1 cellular context compared by ENCODE assay signal in the genomic region with DNA sequence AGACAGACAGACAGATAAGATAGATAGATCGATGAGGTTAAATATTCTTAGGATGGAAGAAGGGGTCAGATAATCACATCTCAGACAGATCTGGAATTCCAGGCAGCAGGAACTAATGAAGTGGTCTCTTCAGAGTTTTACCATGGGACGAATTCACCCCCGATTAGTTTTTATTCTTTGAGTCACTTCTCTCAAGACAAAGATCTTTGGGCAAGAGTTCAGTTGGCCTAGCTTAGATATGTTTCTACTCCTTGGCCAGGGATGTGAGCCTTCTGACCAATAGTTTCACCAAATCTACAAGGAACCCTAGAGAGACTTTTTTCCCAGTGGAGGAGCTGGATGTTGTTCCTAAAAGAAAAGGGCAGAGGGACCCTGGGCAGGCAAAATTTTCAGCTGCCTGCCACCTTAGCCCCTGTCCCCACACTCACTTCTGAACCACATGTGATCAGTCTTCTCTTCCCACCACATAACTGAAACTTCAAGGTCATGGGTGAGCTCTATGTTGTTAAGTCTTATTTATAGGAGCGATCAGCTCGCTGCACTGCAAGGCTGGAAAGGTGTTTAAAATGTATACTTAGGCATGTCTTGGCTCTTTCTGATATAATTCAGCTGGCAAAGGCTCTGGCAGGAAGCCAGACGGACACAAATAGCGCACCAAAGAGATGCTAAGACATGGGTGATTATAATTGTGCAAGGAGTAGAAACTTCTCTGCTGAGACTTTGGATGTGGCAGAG.
TF ChIP-seq lines count a peak whose summit lies in the region.

No MANE protein-coding gene starts in this region.

TF ChIP-seq in GM12878, 131 proteins besides CTCF, POLR2A, EP300 and RAD21 (continued from another document):
- TF ChIP-seq ATF2 (IDR thresholded peaks at IDR 0.05; ENCODE audit: low read length) (0 out of 2 replicates have a peak, but pooled peaks have one; percentile 35), ZNF274 (IDR thresholded peaks at IDR 0.05; ENCODE audit: insufficient read depth, insufficient read length) (no peak), MXI1 (IDR thresholded peaks at IDR 0.05; ENCODE audit: low read depth, low read length) (peak; percentile 61), IRF3 (IDR thresholded peaks at IDR 0.05) (no peak), RAD51 (IDR thresholded peaks at IDR 0.05) (peak; percentile 49; the same call in 1 of the 2 replicates), PAX8 (IDR thresholded peaks at IDR 0.05) (no peak), TCF3 (IDR thresholded peaks at IDR 0.05; ENCODE audit: borderline replicate concordance, insufficient read depth, low read depth, low read length) (peak; percentile 31; the same call in 1 of the 2 replicates), EED (IDR thresholded peaks at IDR 0.05; ENCODE audit: low read depth) (peak; percentile 65), MTA2 (IDR thresholded peaks at IDR 0.05; ENCODE audit: low read depth) (0 out of 2 replicates have a peak, but pooled peaks have one; percentile 30), FOXM1 (IDR thresholded peaks at IDR 0.05; ENCODE audit: low read depth, low read length) (no peak), SKIL (IDR thresholded peaks at IDR 0.05; ENCODE audit: low read depth, poor library complexity, severe bottlenecking) (peak; percentile 18), IKZF2 (IDR thresholded peaks at IDR 0.05) (peak; percentile 38 to 51; a peak in 2 of 4 replicates), MEF2A (IDR thresholded peaks at IDR 0.05; ENCODE audit: insufficient read depth, low read depth, low read length) (peak; percentile 39; the same call in 1 of the 2 replicates), NR2F1 (conservative IDR thresholded peaks at IDR 0.05) (peak; percentile 89), RUNX3 (IDR thresholded peaks at IDR 0.05; ENCODE audit: low read length) (peak; percentile 80)
- TF ChIP-seq, protein P1, sequence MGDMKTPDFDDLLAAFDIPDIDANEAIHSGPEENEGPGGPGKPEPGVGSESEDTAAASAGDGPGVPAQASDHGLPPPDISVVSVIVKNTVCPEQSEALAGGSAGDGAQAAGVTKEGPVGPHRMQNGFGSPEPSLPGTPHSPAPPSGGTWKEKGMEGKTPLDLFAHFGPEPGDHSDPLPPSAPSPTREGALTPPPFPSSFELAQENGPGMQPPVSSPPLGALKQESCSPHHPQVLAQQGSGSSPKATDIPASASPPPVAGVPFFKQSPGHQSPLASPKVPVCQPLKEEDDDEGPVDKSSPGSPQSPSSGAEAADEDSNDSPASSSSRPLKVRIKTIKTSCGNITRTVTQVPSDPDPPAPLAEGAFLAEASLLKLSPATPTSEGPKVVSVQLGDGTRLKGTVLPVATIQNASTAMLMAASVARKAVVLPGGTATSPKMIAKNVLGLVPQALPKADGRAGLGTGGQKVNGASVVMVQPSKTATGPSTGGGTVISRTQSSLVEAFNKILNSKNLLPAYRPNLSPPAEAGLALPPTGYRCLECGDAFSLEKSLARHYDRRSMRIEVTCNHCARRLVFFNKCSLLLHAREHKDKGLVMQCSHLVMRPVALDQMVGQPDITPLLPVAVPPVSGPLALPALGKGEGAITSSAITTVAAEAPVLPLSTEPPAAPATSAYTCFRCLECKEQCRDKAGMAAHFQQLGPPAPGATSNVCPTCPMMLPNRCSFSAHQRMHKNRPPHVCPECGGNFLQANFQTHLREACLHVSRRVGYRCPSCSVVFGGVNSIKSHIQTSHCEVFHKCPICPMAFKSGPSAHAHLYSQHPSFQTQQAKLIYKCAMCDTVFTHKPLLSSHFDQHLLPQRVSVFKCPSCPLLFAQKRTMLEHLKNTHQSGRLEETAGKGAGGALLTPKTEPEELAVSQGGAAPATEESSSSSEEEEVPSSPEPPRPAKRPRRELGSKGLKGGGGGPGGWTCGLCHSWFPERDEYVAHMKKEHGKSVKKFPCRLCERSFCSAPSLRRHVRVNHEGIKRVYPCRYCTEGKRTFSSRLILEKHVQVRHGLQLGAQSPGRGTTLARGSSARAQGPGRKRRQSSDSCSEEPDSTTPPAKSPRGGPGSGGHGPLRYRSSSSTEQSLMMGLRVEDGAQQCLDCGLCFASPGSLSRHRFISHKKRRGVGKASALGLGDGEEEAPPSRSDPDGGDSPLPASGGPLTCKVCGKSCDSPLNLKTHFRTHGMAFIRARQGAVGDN (IDR thresholded peaks at IDR 0.05) = peak; percentile 87
- TF ChIP-seq, protein P2, sequence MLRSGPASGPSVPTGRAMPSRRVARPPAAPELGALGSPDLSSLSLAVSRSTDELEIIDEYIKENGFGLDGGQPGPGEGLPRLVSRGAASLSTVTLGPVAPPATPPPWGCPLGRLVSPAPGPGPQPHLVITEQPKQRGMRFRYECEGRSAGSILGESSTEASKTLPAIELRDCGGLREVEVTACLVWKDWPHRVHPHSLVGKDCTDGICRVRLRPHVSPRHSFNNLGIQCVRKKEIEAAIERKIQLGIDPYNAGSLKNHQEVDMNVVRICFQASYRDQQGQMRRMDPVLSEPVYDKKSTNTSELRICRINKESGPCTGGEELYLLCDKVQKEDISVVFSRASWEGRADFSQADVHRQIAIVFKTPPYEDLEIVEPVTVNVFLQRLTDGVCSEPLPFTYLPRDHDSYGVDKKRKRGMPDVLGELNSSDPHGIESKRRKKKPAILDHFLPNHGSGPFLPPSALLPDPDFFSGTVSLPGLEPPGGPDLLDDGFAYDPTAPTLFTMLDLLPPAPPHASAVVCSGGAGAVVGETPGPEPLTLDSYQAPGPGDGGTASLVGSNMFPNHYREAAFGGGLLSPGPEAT (IDR thresholded peaks at IDR 0.05; ENCODE audit: low read depth) = 0 out of 2 replicates have a peak, but pooled peaks have one; percentile 36
